13 cellular contexts compared by ENCODE assay signal in genomic region chr17:17993852-17994251, GRCh38. TPM values are rescaled to one million over a fixed set of nuclear protein-coding genes. Genes with fewer than 3 reads are reported as not detected.
DNase-seq lines count a peak whose midpoint lies in the region; FAIRE-seq and TF ChIP-seq lines count a peak whose summit lies in the region.
"Had no signal": no experiment of that assay in that cellular context is flagged by ENCODE, and none has a peak within 500 bp of the region (broad histone marks: within the 10 kb centered on the region; RNA-seq: fewer than 3 reads in every experiment).

No MANE protein-coding gene starts in this region.

- no peak overlapping the region for H3K4me3 Mint-ChIP-seq in osteocyte (ENCODE audit: unreplicated experiment)
- no peak overlapping the region for H3K4me3 Mint-ChIP-seq in activated CD4-positive, alpha-beta T cell treated with anti-CD3 and anti-CD28 coated beads, Interleukin-2, amount 10 ng/mL, durations not matched to agents 24 days and 14 days
- H3K4me3 Mint-ChIP-seq: CD4-positive, CD25-positive, alpha-beta regulatory T cell had no signal

- H3K4me1 ChIP-seq in BLaER1 = peaks cover 12% of the 10 kb centered on the region
- H3K4me1 ChIP-seq in kidney (ENCODE audit: control insufficient read depth in 1 of 2, insufficient read depth in 1 of 2, low read depth in 1 of 2, low read length in 2 of 2) = no peaks in the 10 kb centered on the region

- H3K9me3 ChIP-seq in BLaER1 = no peaks in the 10 kb centered on the region
- H3K9me3 ChIP-seq in kidney (ENCODE audit: control insufficient read depth in 1 of 2, low read length in 2 of 2) = no peaks in the 10 kb centered on the region

- no peaks in the 10 kb centered on the region for H4K20me1 ChIP-seq in BLaER1

- H3K4me1 Mint-ChIP-seq in osteocyte (ENCODE audit: unreplicated experiment) = peaks cover 35% of the 10 kb centered on the region
- H3K4me1 Mint-ChIP-seq in activated CD4-positive, alpha-beta T cell treated with anti-CD3 and anti-CD28 coated beads, Interleukin-2, amount 10 ng/mL, durations not matched to agents 24 days and 14 days = no peaks in the 10 kb centered on the region
- H3K4me1 Mint-ChIP-seq: CD4-positive, CD25-positive, alpha-beta regulatory T cell had no signal

- no peaks in the 10 kb centered on the region for H3K36me3 Mint-ChIP-seq in osteocyte (ENCODE audit: unreplicated experiment)
- no peaks in the 10 kb centered on the region for H3K36me3 Mint-ChIP-seq in activated CD4-positive, alpha-beta T cell treated with anti-CD3 and anti-CD28 coated beads, Interleukin-2, amount 10 ng/mL, durations not matched to agents 24 days and 14 days (ENCODE audit: low read depth)
- H3K36me3 Mint-ChIP-seq: CD4-positive, CD25-positive, alpha-beta regulatory T cell had no signal

- intact Hi-C loops in kidney (cut with DNase I) = no loop called here
- intact Hi-C loops in activated CD4-positive, alpha-beta T cell treated with anti-CD3 and anti-CD28 coated beads, Interleukin-2, amount 10 ng/mL, durations not matched to agents 24 days and 14 days (cut with micrococcal nuclease) = no loop called here

- peak overlapping the region; percentile 83 for H3K27ac Mint-ChIP-seq in osteocyte (ENCODE audit: unreplicated experiment)
- H3K27ac Mint-ChIP-seq in activated CD4-positive, alpha-beta T cell treated with anti-CD3 and anti-CD28 coated beads, Interleukin-2, amount 10 ng/mL, durations not matched to agents 24 days and 14 days = no peak overlapping the region

- H3K4me3 ChIP-seq in BLaER1 (no peak overlapping the region), kidney (ENCODE audit: low read length in 2 of 2) (no peak overlapping the region), coronary artery (no peak overlapping the region)

- peak overlapping the region; percentile 52 for H3K4me2 ChIP-seq in BLaER1

- DNase-seq in RWPE1 (ENCODE audit: low spot score) (no peak), kidney (peak; percentile 52), osteocyte (ENCODE audit: extremely low spot score, unreplicated experiment) (no peak), AG08396 (ENCODE audit: low spot score) (no peak), NCI-H2029 treated with DMSO at 0.1 percent for 48 hours (lab: John Stamatoyannopoulos, UW) (no peak), coronary artery (ENCODE audit: low spot score) (no peak)
- no peak for DNase-seq in activated CD4-positive, alpha-beta T cell treated with anti-CD3 and anti-CD28 coated beads, Interleukin-2, amount 10 ng/mL, durations not matched to agents 24 days and 14 days
- DNase-seq: Calu3 had no signal

- no peaks in the 10 kb centered on the region for H3K9me3 Mint-ChIP-seq in osteocyte (ENCODE audit: unreplicated experiment)
- no peaks in the 10 kb centered on the region for H3K9me3 Mint-ChIP-seq in activated CD4-positive, alpha-beta T cell treated with anti-CD3 and anti-CD28 coated beads, Interleukin-2, amount 10 ng/mL, durations not matched to agents 24 days and 14 days
- H3K9me3 Mint-ChIP-seq: CD4-positive, CD25-positive, alpha-beta regulatory T cell had no signal

- no peaks in the 10 kb centered on the region for H3K27me3 Mint-ChIP-seq in osteocyte (ENCODE audit: unreplicated experiment)
- no peaks in the 10 kb centered on the region for H3K27me3 Mint-ChIP-seq in activated CD4-positive, alpha-beta T cell treated with anti-CD3 and anti-CD28 coated beads, Interleukin-2, amount 10 ng/mL, durations not matched to agents 24 days and 14 days
- H3K27me3 Mint-ChIP-seq: CD4-positive, CD25-positive, alpha-beta regulatory T cell had no signal

- no peak overlapping the region for H3K9ac ChIP-seq in BLaER1
- no peak overlapping the region for H3K9ac ChIP-seq in kidney (ENCODE audit: low read length in 2 of 2)

- POLR2A ChIA-PET in RWPE1 (lab: Yijun Ruan, JAX; ENCODE audit: low non-redundant PET) = no interaction called here

- H3K27me3 ChIP-seq in BLaER1 = no peaks in the 10 kb centered on the region

- H3K27ac ChIP-seq in BLaER1 = no peak overlapping the region
- H3K27ac ChIP-seq in RWPE1 = peak overlapping the region; percentile 90
- no peak overlapping the region for H3K27ac ChIP-seq in kidney (ENCODE audit: low read depth in 2 of 2, low read length in 2 of 2)
- H3K27ac ChIP-seq in coronary artery = no peak overlapping the region
- H3K27ac ChIP-seq: HL-60 had no signal

- no peak for FAIRE-seq in kidney (lab: Jason Lieb, UNC)
- FAIRE-seq: A204.1, H54 had no signal

- TF ChIP-seq CTCF in RWPE1 (conservative IDR thresholded peaks at IDR 0.05; ENCODE audit: low read depth) (no peak), kidney (IDR thresholded peaks at IDR 0.05; ENCODE audit: borderline replicate concordance, extremely low read depth, insufficient read depth) (no peak), osteocyte (IDR thresholded peaks at IDR 0.05) (no peak), coronary artery (IDR thresholded peaks at IDR 0.05) (no peak)

- H3K36me3 ChIP-seq in BLaER1 (no peaks in the 10 kb centered on the region), kidney (ENCODE audit: control insufficient read depth in 1 of 2, insufficient read depth in 2 of 2, low read length in 2 of 2) (peaks cover 2 to 3% of the 10 kb centered on the region in 2 donors)

- CTCF ChIA-PET in RWPE1 (lab: Yijun Ruan, JAX) = interaction anchor here (1.1 kb wide), 1 partner anchor 8 kb away, joined by 6 read pairs; no protein-coding TSS in a partner anchor

RNA-seq across cellular contexts. Expression of gene DRC3, which starts 21.2 kb away (rescaled TPM):
- total RNA-seq in kidney (17.3 TPM), osteocyte (2.1 and 2.9 TPM in 2 replicates)
- 8.6 TPM for polyA plus RNA-seq in kidney (ENCODE audit: insufficient read depth, low read depth, low replicate concordance)
- total RNA-seq in activated CD4-positive, alpha-beta T cell treated with anti-CD3 and anti-CD28 coated beads, Interleukin-2, amount 10 ng/mL, durations not matched to agents 24 days and 14 days = 0.42 TPM in 1 of 2 replicates, not detected in the other
- total RNA-seq: CD4-positive, CD25-positive, alpha-beta regulatory T cell had no signal
- polyA plus RNA-seq: CD4-positive, CD25-positive, alpha-beta regulatory T cell had no signal

RNA-seq across cellular contexts. Expression of gene TOM1L2, which starts 21.7 kb away (rescaled TPM):
- total RNA-seq in kidney (59.4 TPM), osteocyte (69.7 and 69.8 TPM in 2 replicates)
- polyA plus RNA-seq in kidney (ENCODE audit: insufficient read depth, low read depth, low replicate concordance) = 28.2 TPM
- 8.8 and 10.0 TPM in 2 replicates for total RNA-seq in activated CD4-positive, alpha-beta T cell treated with anti-CD3 and anti-CD28 coated beads, Interleukin-2, amount 10 ng/mL, durations not matched to agents 24 days and 14 days

RNA-seq across cellular contexts. Expression of gene ATPAF2, which starts 45.1 kb away (rescaled TPM):
- 27.0 TPM for total RNA-seq in kidney
- 52.1 TPM for polyA plus RNA-seq in kidney (ENCODE audit: insufficient read depth, low read depth, low replicate concordance)
- total RNA-seq in osteocyte = 21.8 and 26.6 TPM in 2 replicates
- 31.9 and 33.1 TPM in 2 replicates for total RNA-seq in activated CD4-positive, alpha-beta T cell treated with anti-CD3 and anti-CD28 coated beads, Interleukin-2, amount 10 ng/mL, durations not matched to agents 24 days and 14 days

RNA-seq across cellular contexts. Expression of gene GID4, which starts 45.4 kb away (rescaled TPM):
- 8.7 TPM for total RNA-seq in kidney
- 3.4 TPM for polyA plus RNA-seq in kidney (ENCODE audit: insufficient read depth, low read depth, low replicate concordance)
- 9.2 and 12.9 TPM in 2 replicates for total RNA-seq in osteocyte
- 9.6 and 11.3 TPM in 2 replicates for total RNA-seq in activated CD4-positive, alpha-beta T cell treated with anti-CD3 and anti-CD28 coated beads, Interleukin-2, amount 10 ng/mL, durations not matched to agents 24 days and 14 days
